ENCODE assay signal across 19 cellular contexts in the genomic region with DNA sequence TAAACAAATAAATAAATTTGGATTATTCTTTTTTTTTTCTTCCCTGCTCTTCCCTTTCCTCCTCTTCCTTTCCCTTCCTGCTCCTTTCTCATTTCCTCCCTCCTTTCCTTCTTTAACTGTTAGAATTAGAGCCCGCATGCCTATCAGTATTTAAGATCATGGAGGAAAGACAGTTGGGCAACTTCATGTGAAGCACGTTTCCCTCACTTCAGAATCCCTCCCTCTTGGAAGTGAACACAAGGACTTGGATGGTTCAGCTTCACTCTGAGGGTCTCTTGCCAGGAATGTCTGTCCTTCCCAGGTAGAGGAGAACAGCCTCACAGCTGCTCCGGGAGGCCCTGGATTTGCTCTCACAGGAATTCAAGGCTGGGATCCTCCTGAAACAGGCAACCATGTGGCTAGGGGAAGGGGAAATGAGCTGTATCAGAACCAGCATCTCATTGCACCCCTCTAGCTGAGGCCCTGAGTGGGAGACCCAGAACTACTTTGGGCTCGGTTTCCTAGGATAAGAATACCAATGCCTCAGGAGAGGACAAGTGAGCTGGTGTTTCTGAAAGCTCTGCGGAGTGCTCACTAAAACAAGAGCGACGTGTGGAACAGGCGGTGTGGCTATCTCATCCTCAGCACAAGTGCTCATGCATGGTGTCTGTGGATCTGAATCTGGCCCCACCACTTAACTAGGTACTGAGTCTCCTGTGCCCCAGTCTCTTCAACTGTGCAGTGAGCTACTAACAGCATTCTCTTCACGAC.
DNase-seq lines count a peak whose midpoint lies in the region; TF ChIP-seq lines count a peak whose summit lies in the region.
"Had no signal": no experiment of that assay in that cellular context is flagged by ENCODE, and none has a peak within 500 bp of the region (broad histone marks: within the 10 kb centered on the region; RNA-seq: fewer than 3 reads in every experiment).

No MANE protein-coding gene starts in this region.

- H3K4me3 Mint-ChIP-seq in endodermal cell (no peak overlapping the region), type B pancreatic cell (no peak overlapping the region)
- H3K4me3 Mint-ChIP-seq: CD8-positive, alpha-beta memory T cell; GM23338; H9; IgD-negative memory B cell had no signal

- 92 to 95% methylated on average over 6 to 9 of the region's 9 CpGs for WGBS in endodermal cell (ENCODE audit: insufficient coverage in 1 of 2, insufficient read length in 1 of 2), 2 experiments
- WGBS in neuronal stem cell (ENCODE audit: extremely low coverage in 2 of 2, insufficient read length in 2 of 2, insufficient replicate concordance in 1 of 2), 2 donors: no CpG with 5 or more reads among the region's 9 CpGs
- WGBS in hepatocyte (ENCODE audit: low lambda C conversion rate, missing lambda C conversion rate): 89% methylated on average over 9 of the region's 9 CpGs

- H3K27me3 ChIP-seq in BE2C (no peaks in the 10 kb centered on the region), endodermal cell (ENCODE audit: control insufficient read depth, insufficient read depth, low read length, poor library complexity, severe bottlenecking) (no peaks in the 10 kb centered on the region), neuronal stem cell (ENCODE audit: control insufficient read depth in 3 of 3, insufficient read depth in 3 of 3, low read depth in 1 of 3, low read length in 3 of 3) (no peaks in the 10 kb centered on the region), hepatocyte (no peaks in the 10 kb centered on the region)
- H3K27me3 ChIP-seq: BLaER1 treated with 17β-estradiol and CSF1 and Interleukin-3, amounts not matched to agents 10 nM and 100 nM had no signal

- H3K9me2 ChIP-seq in hepatocyte (replicated peaks; ENCODE audit: insufficient read depth): no peaks in the 10 kb centered on the region

- H2BK5ac ChIP-seq in neuronal stem cell (ENCODE audit: low read length): no peak overlapping the region

- no peaks in the 10 kb centered on the region for H3K79me2 ChIP-seq in hepatocyte

- H3K14ac ChIP-seq in neuronal stem cell (ENCODE audit: low read length): no peak overlapping the region

- no peaks in the 10 kb centered on the region for H3K27me3 Mint-ChIP-seq in endodermal cell (ENCODE audit: insufficient read depth)
- peaks cover 17% of the 10 kb centered on the region for H3K27me3 Mint-ChIP-seq in type B pancreatic cell
- H3K27me3 Mint-ChIP-seq: CD8-positive, alpha-beta memory T cell; IgD-negative memory B cell had no signal

- H3K27ac Mint-ChIP-seq in endodermal cell (no peak overlapping the region), type B pancreatic cell (no peak overlapping the region)
- H3K27ac Mint-ChIP-seq: CD8-positive, alpha-beta memory T cell; GM23338; H9; IgD-negative memory B cell had no signal

- H3K4me3 ChIP-seq in BE2C (ENCODE audit: low read depth, low read length) (no peak overlapping the region), endodermal cell (ENCODE audit: low read length) (no peak overlapping the region), neuronal stem cell (ENCODE audit: low read length in 2 of 2) (no peak overlapping the region), hepatocyte (no peak overlapping the region)
- H3K4me3 ChIP-seq: BLaER1 treated with 17β-estradiol and CSF1 and Interleukin-3, amounts not matched to agents 10 nM and 100 nM; GM12878; GM23338 had no signal

- H3K9me3 Mint-ChIP-seq in endodermal cell (peaks cover 6% of the 10 kb centered on the region), type B pancreatic cell (peaks cover 14% of the 10 kb centered on the region)
- H3K9me3 Mint-ChIP-seq: GM23338, H9 had no signal

- no peak overlapping the region for H4K8ac ChIP-seq in neuronal stem cell (ENCODE audit: low read depth, low read length)

- peaks cover 8% of the 10 kb centered on the region for H3K4me1 ChIP-seq in BE2C
- H3K4me1 ChIP-seq in endodermal cell (ENCODE audit: control insufficient read depth, insufficient read depth, low read length): peaks cover 6% of the 10 kb centered on the region
- peaks cover 20 to 32% of the 10 kb centered on the region in 2 donors for H3K4me1 ChIP-seq in neuronal stem cell (ENCODE audit: control insufficient read depth in 2 of 2, insufficient read depth in 1 of 2, low read depth in 1 of 2, low read length in 2 of 2)
- H3K4me1 ChIP-seq in hepatocyte (ENCODE audit: insufficient read depth): no peaks in the 10 kb centered on the region
- H3K4me1 ChIP-seq: BLaER1 treated with 17β-estradiol and CSF1 and Interleukin-3, amounts not matched to agents 10 nM and 100 nM had no signal

- no peak overlapping the region for H2AK5ac ChIP-seq in neuronal stem cell (ENCODE audit: low read depth, low read length)

- DNase-seq in BE2C: peak; percentile 99
- peak; percentile 44 for DNase-seq in endodermal cell
- DNase-seq in neuronal stem cell (ENCODE audit: low spot score): no peak
- peak; percentile 60 for DNase-seq in type B pancreatic cell (ENCODE audit: extremely low spot score, unreplicated experiment)
- DNase-seq in hepatocyte (ENCODE audit: low spot score): no peak
- DNase-seq in SKM-1 (lab: John Stamatoyannopoulos, UW; ENCODE audit: unreplicated experiment): no peak
- no peak for DNase-seq in NCI-H1105 (lab: John Stamatoyannopoulos, UW)
- DNase-seq: 8988T; CD8-positive, alpha-beta memory T cell; COR-L47; DMS 273 treated with DMSO at 0.1 percent for 48 hours; DMS53; DND-41; EL; H9 had no signal

- H4K20me1 ChIP-seq in hepatocyte (ENCODE audit: insufficient read depth, poor library complexity, severe bottlenecking): no peaks in the 10 kb centered on the region
- H4K20me1 ChIP-seq: BLaER1 treated with 17β-estradiol and CSF1 and Interleukin-3, amounts not matched to agents 10 nM and 100 nM had no signal

- H3K9me3 ChIP-seq in BE2C (peaks cover 26% of the 10 kb centered on the region), endodermal cell (ENCODE audit: control insufficient read depth, low read length) (peaks cover 9% of the 10 kb centered on the region), neuronal stem cell (replicated peaks in 1 of 2; ENCODE audit: control insufficient read depth in 2 of 2, insufficient read depth in 1 of 2, low read depth in 1 of 2, low read length in 2 of 2) (no peaks in the 10 kb centered on the region), hepatocyte (ENCODE audit: low read depth) (no peaks in the 10 kb centered on the region)

- H3K18ac ChIP-seq in neuronal stem cell (ENCODE audit: low read length): peak overlapping the region; percentile 9

- no peak overlapping the region for H2BK120ac ChIP-seq in neuronal stem cell (ENCODE audit: low read depth, low read length)

- no peak for TF ChIP-seq CTCF in BE2C (IDR thresholded peaks at IDR 0.05; ENCODE audit: low read depth, low read length)
- no peak for TF ChIP-seq CTCF in endodermal cell (conservative IDR thresholded peaks at IDR 0.05)
- no peak for TF ChIP-seq CTCF in type B pancreatic cell (conservative IDR thresholded peaks at IDR 0.05)
- no peak for TF ChIP-seq CTCF in hepatocyte (IDR thresholded peaks at IDR 0.05; ENCODE audit: poor library complexity)

- H2BK12ac ChIP-seq in neuronal stem cell (ENCODE audit: low read length): no peak overlapping the region

- H2AFZ ChIP-seq in neuronal stem cell (ENCODE audit: low read length) (no peak overlapping the region), hepatocyte (no peak overlapping the region)
- H2AFZ ChIP-seq: GM23338 had no signal

- H3K36me3 ChIP-seq in BE2C (no peaks in the 10 kb centered on the region), endodermal cell (ENCODE audit: control insufficient read depth, insufficient read depth, low read length) (no peaks in the 10 kb centered on the region), neuronal stem cell (replicated peaks in 1 of 2; ENCODE audit: control insufficient read depth in 2 of 2, insufficient read depth in 2 of 2, low read length in 2 of 2) (no peaks in the 10 kb centered on the region), hepatocyte (replicated peaks; ENCODE audit: insufficient read depth, low read depth) (no peaks in the 10 kb centered on the region)
- H3K36me3 ChIP-seq: BLaER1 treated with 17β-estradiol and CSF1 and Interleukin-3, amounts not matched to agents 10 nM and 100 nM had no signal

- H3K4me1 Mint-ChIP-seq in endodermal cell: peaks cover 38% of the 10 kb centered on the region
- peaks cover 27% of the 10 kb centered on the region for H3K4me1 Mint-ChIP-seq in type B pancreatic cell (ENCODE audit: unreplicated experiment)
- H3K4me1 Mint-ChIP-seq: CD8-positive, alpha-beta memory T cell; IgD-negative memory B cell had no signal

- no peak overlapping the region for H3K4ac ChIP-seq in neuronal stem cell (ENCODE audit: low read length)

- no peak overlapping the region for H3K23ac ChIP-seq in neuronal stem cell (ENCODE audit: low read depth, low read length, poor library complexity)

- no peak overlapping the region for H2BK15ac ChIP-seq in neuronal stem cell (ENCODE audit: low read length)

- H3K36me3 Mint-ChIP-seq in endodermal cell (ENCODE audit: low read depth): no peaks in the 10 kb centered on the region
- H3K36me3 Mint-ChIP-seq in type B pancreatic cell: no peaks in the 10 kb centered on the region
- H3K36me3 Mint-ChIP-seq: CD8-positive, alpha-beta memory T cell; IgD-negative memory B cell had no signal

- H3K9ac ChIP-seq in endodermal cell (ENCODE audit: extremely low read depth, low read length, poor library complexity, severe bottlenecking) (no peak overlapping the region), neuronal stem cell (ENCODE audit: low read depth, low read length, poor library complexity) (no peak overlapping the region)
- H3K9ac ChIP-seq: BLaER1 treated with 17β-estradiol and CSF1 and Interleukin-3, amounts not matched to agents 10 nM and 100 nM had no signal

- H3K4me2 ChIP-seq in neuronal stem cell (ENCODE audit: insufficient read depth, low read length, poor library complexity, severe bottlenecking) (no peak overlapping the region), hepatocyte (no peak overlapping the region)
- H3K4me2 ChIP-seq: BLaER1 treated with 17β-estradiol and CSF1 and Interleukin-3, amounts not matched to agents 10 nM and 100 nM; GM23338 had no signal

- no peak overlapping the region for H4K91ac ChIP-seq in neuronal stem cell (ENCODE audit: low read depth, low read length, poor library complexity)

- H3K27ac ChIP-seq in endodermal cell (ENCODE audit: low read depth, low read length) (no peak overlapping the region), neuronal stem cell (replicated peaks; ENCODE audit: low read length) (peak overlapping the region; percentile 14), hepatocyte (no peak overlapping the region)
- H3K27ac ChIP-seq: BLaER1 treated with 17β-estradiol and CSF1 and Interleukin-3, amounts not matched to agents 10 nM and 100 nM had no signal

- H3K79me1 ChIP-seq in neuronal stem cell (ENCODE audit: low read depth, low read length): no peaks in the 10 kb centered on the region

Comparison
In these comparisons a context has a peak if more than half of its experiments do, and no peak if none do; other contexts are left out.
1. DNase-seq: peak in BE2C (single experiment), endodermal cell (single experiment) and type B pancreatic cell (single experiment); none in neuronal stem cell (single experiment), hepatocyte (single experiment), SKM-1 (single experiment) and NCI-H1105 (single experiment).